Comparison of ENCODE assay signal across 11 cellular contexts in the genomic region with DNA sequence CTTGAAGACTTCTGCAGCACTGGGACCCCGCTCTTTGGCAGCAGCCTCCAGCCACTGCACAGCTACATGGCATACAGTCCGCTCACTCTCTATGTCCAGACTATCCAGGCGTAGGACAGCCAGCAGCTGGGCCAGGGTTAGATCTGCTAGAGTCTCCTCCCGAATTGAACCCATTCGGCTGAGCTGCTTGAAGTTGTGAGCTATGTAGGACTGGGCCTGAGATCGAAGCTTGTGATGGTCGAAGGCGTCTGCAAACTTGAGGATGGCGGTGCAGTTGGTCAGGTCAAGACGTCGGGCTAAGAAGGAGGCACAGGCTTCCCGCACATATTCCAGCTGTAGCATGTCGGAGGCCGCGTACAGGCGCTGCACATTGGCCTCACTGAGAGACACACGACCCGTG. TPM values are rescaled to one million over a fixed set of nuclear protein-coding genes. Genes with fewer than 3 reads are reported as not detected.
DNase-seq lines count a peak whose midpoint lies in the region; ATAC-seq, FAIRE-seq and TF ChIP-seq lines count a peak whose summit lies in the region.
"Had no signal": no experiment of that assay in that cellular context is flagged by ENCODE, and none has a peak within 500 bp of the region (broad histone marks: within the 10 kb centered on the region; RNA-seq: fewer than 3 reads in every experiment).

No MANE protein-coding gene starts in this region.

- H3K27ac ChIP-seq in GM12878 (ENCODE audit: control insufficient read depth, insufficient read depth) = no peak overlapping the region
- no peak overlapping the region for H3K27ac ChIP-seq in mesodermal cell (ENCODE audit: low read depth, low read length, severe bottlenecking)
- H3K27ac ChIP-seq in transverse colon = peak overlapping the region; percentile 86 to 92 (median 88)

- no peak overlapping the region for H3K9ac ChIP-seq in GM12878 (ENCODE audit: control insufficient read depth, insufficient read depth, low read length)

- H3K4me2 ChIP-seq in GM12878 (ENCODE audit: control insufficient read depth, insufficient read depth) = peak overlapping the region; percentile 64

- 98% methylated on average over 18 of the region's 18 CpGs for WGBS in GM12878 (ENCODE audit: insufficient coverage, insufficient replicate concordance, low lambda C conversion rate, missing lambda C conversion rate)
- WGBS in mesodermal cell (ENCODE audit: insufficient coverage in 2 of 2), 2 experiments = 95 to 99% methylated on average over 15 to 18 of the region's 18 CpGs
- WGBS in transverse colon (ENCODE audit: low coverage in 1 of 2), 2 donors = 99% methylated on average over 18 of the region's 18 CpGs; no CpG with 5 or more reads in 1 of the 2 donors

- no peak for ATAC-seq in Right ventricle myocardium superior (ENCODE audit: poor library complexity)
- no peak for ATAC-seq in GM12878
- no peak for ATAC-seq in HG02798 (IDR thresholded peaks at IDR 0.05; ENCODE audit: poor library complexity, unreplicated experiment)
- ATAC-seq in HG03045 (IDR thresholded peaks at IDR 0.05; ENCODE audit: unreplicated experiment) = no peak

- H3K27me3 ChIP-seq in GM12878 (replicated peaks in 1 of 2; ENCODE audit: control insufficient read depth in 2 of 2, insufficient read depth in 2 of 2, low read length in 1 of 2) (no peaks in the 10 kb centered on the region), transverse colon (no peaks in the 10 kb centered on the region)

- H3K79me2 ChIP-seq in GM12878 (ENCODE audit: control insufficient read depth, insufficient read depth, low read length) = peaks cover 8% of the 10 kb centered on the region

- TF ChIP-seq RAD21 in GM12878 (IDR thresholded peaks at IDR 0.05; ENCODE audit: insufficient read depth, low read depth, low read length) = no peak

- in situ Hi-C loops in GM12878 (cut with MboI) (loop anchor here (5.0 kb wide), 1 partner anchor 61 kb away; a partner anchor contains a TSS), transverse colon (cut with MboI; ENCODE audit: low pct_ligation_motif_present in 1 of 4, low pct_unique_long_range_greater_than_20kb in 1 of 4, low sequenced_read_pairs in 3 of 4) (loop anchor here in 2 of 4 donors (10.0 kb wide), 1 partner anchor 59 kb away; a partner anchor contains a TSS)

- H3K9me3 ChIP-seq in GM12878 (replicated peaks; ENCODE audit: control insufficient read depth, insufficient read depth, low read length) (no peaks in the 10 kb centered on the region), mesodermal cell (ENCODE audit: control insufficient read depth, low read length) (no peaks in the 10 kb centered on the region), transverse colon (no peaks in the 10 kb centered on the region)

- CTCF ChIA-PET in GM12878 (lab: Yijun Ruan, JAX) = no interaction called here

- TF ChIP-seq EP300 in GM12878 (IDR thresholded peaks at IDR 0.05; ENCODE audit: borderline replicate concordance in 1 of 2, control insufficient read depth in 1 of 2, low read depth in 2 of 2, low read length in 2 of 2) (no peak), transverse colon (IDR thresholded peaks at IDR 0.05; ENCODE audit: low read depth) (no peak)

- H3K4me1 ChIP-seq in GM12878 (ENCODE audit: control insufficient read depth, insufficient read depth, low read length) = peaks cover under 1% of the 10 kb centered on the region
- H3K4me1 ChIP-seq in mesodermal cell (ENCODE audit: control insufficient read depth, insufficient read depth, low read length, poor library complexity, severe bottlenecking) = no peaks in the 10 kb centered on the region
- H3K4me1 ChIP-seq in transverse colon = peaks cover 7 to 22% (median 10%) of the 10 kb centered on the region in 4 donors

- FAIRE-seq in GM12878 (lab: Jason Lieb, UNC) = no peak
- FAIRE-seq: D721Med, islet of Langerhans had no signal

- H4K20me1 ChIP-seq in GM12878 (ENCODE audit: control insufficient read depth, insufficient read depth) = no peaks in the 10 kb centered on the region

- no peak for TF ChIP-seq POLR2A in GM12878 (IDR thresholded peaks at IDR 0.05; ENCODE audit: low read depth, low read length)
- no peak for TF ChIP-seq POLR2A in transverse colon (IDR thresholded peaks at IDR 0.05)

- DNase-seq in Right ventricle myocardium superior (peak; percentile 37), cardiac septum (ENCODE audit: low spot score) (no peak), GM12878 (ENCODE audit: low read depth, low spot score) (no peak), transverse colon (no peak), cerebellar nuclear complex (lab: John Stamatoyannopoulos, UW) (no peak)
- DNase-seq: H7 had no signal

- intact Hi-C loops in Right ventricle myocardium superior (cut with DNase I) (loop anchor here (5.0 kb wide), 1 partner anchor 61 kb away; a partner anchor contains a TSS), cardiac septum (cut with DNase I) (no loop called here), GM12878 (cut with micrococcal nuclease; ENCODE audit: unreplicated experiment) (no loop called here), transverse colon (cut with DNase I; ENCODE audit: low total_unique reads) (no loop called here)

- H3K4me3 ChIP-seq in GM12878 (peak overlapping the region; percentile 86; the same call in 1 of the 2 replicates), mesodermal cell (ENCODE audit: extremely low read depth, insufficient read depth, low read length, poor library complexity, severe bottlenecking) (peak overlapping the region; percentile 39), transverse colon (peak overlapping the region in 3 of 4 donors; percentile 54 to 84 (median 64))

- SMC1A ChIA-PET in GM12878 (lab: Charles Lee; ENCODE audit: uncharacterized antibody, unreplicated experiment) = no interaction called here

- RAD21 ChIA-PET in GM12878 (lab: Charles Lee; ENCODE audit: unreplicated experiment) = no interaction called here

- TF ChIP-seq CTCF in GM12878 (IDR thresholded peaks at IDR 0.05 in 2 of 3, conservative IDR thresholded peaks at IDR 0.05 in 1 of 3; ENCODE audit: control insufficient read depth in 2 of 3, extremely low read depth in 1 of 3, insufficient read depth in 1 of 3, low read depth in 3 of 3, low read length in 3 of 3) (no peak), transverse colon (IDR thresholded peaks at IDR 0.05) (no peak)

- POLR2A ChIA-PET in GM12878 (lab: Charles Lee) = no interaction called here

- no peak overlapping the region for H2AFZ ChIP-seq in GM12878 (ENCODE audit: control insufficient read depth, low read depth, low read length)

- BruUV-seq in GM12878 (replicated peaks; lab: Mats Ljungman, UMichigan) = no TSS peak

- H3K36me3 ChIP-seq in GM12878 (ENCODE audit: control insufficient read depth in 2 of 2, insufficient read depth in 2 of 2, low read length in 1 of 2) = no peaks in the 10 kb centered on the region
- peaks cover 4% of the 10 kb centered on the region for H3K36me3 ChIP-seq in mesodermal cell (ENCODE audit: control insufficient read depth, insufficient read depth, low read length)
- H3K36me3 ChIP-seq in transverse colon = peaks cover 0 to 2% (median 0%) of the 10 kb centered on the region in 4 donors

TF ChIP-seq in GM12878, 131 proteins besides CTCF, POLR2A, EP300 and RAD21 (continues in another document):
- TF ChIP-seq ZNF384 (IDR thresholded peaks at IDR 0.05; ENCODE audit: borderline replicate concordance, low read depth, low read length) (no peak), ZNF217 (IDR thresholded peaks at IDR 0.05) (no peak), ASH2L (IDR thresholded peaks at IDR 0.05; ENCODE audit: borderline replicate concordance, low read depth) (no peak), CHD1 (IDR thresholded peaks at IDR 0.05; ENCODE audit: low read depth, low read length) (no peak), CREB1 (IDR thresholded peaks at IDR 0.05; ENCODE audit: low read depth) (no peak), SREBF1 (IDR thresholded peaks at IDR 0.05; ENCODE audit: low read length) (no peak), NR2C1 (IDR thresholded peaks at IDR 0.05) (no peak), EGR1 (IDR thresholded peaks at IDR 0.05; ENCODE audit: borderline replicate concordance in 1 of 2, low read depth in 2 of 2, low read length in 2 of 2) (no peak), FOXM1 (IDR thresholded peaks at IDR 0.05; ENCODE audit: low read depth, low read length) (no peak), BRCA1 (IDR thresholded peaks at IDR 0.05; ENCODE audit: low read depth, low read length) (no peak), SMAD1 (IDR thresholded peaks at IDR 0.05; ENCODE audit: low read depth, partially characterized antibody) (no peak), CHD4 (IDR thresholded peaks at IDR 0.05) (no peak), ZSCAN29 (IDR thresholded peaks at IDR 0.05) (no peak), SIN3A (IDR thresholded peaks at IDR 0.05; ENCODE audit: low read depth, low read length) (no peak)
- TF ChIP-seq, protein P1, sequence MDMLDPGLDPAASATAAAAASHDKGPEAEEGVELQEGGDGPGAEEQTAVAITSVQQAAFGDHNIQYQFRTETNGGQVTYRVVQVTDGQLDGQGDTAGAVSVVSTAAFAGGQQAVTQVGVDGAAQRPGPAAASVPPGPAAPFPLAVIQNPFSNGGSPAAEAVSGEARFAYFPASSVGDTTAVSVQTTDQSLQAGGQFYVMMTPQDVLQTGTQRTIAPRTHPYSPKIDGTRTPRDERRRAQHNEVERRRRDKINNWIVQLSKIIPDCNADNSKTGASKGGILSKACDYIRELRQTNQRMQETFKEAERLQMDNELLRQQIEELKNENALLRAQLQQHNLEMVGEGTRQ (IDR thresholded peaks at IDR 0.05; ENCODE audit: borderline replicate concordance, low read depth, low read length) = no peak

RNA-seq across cellular contexts. Expression of a gene that starts 0.9 kb away (rescaled TPM):
- total RNA-seq in Right ventricle myocardium superior (5.9 TPM), cardiac septum (5.0 TPM), GM12878 (2014; rRNA removed) (5.1 and 5.5 TPM in 2 replicates), GM12878 (2014; rRNA removed; fragmentation: Illumina TruSeq; extraction: Trizol) (3.6 and 4.1 TPM in 2 replicates), GM12878 (2021) (4.6 and 5.1 TPM in 2 replicates), transverse colon (1 to 10 TPM in 3 of 4 donors, under 1 TPM in 1; 0.75 to 7.6 (median 4.2) TPM)
- total RNA-seq in GM12878 (2013; cell fraction: nucleolus; rRNA removed) = 8.0 and 9.6 TPM in 2 replicates
- 1.7 TPM for polyA plus RNA-seq in GM12878 (2011; ENCODE audit: low read depth)
- polyA plus RNA-seq in GM12878 (2011; rRNA removed) (5.6 and 6.2 TPM in 2 replicates), GM12878 (2014; fragmentation: Illumina TruSeq; extraction: Trizol) (3.4 and 4.2 TPM in 2 replicates), GM12878 (2014; fragmentation: Nextera tagmentation; extraction: Ambion mirVana) (1 to 10 TPM; 1.8 to 2.8 TPM), GM12878 (2014; rRNA removed) (2.8 and 3.0 TPM in 2 replicates), GM12878 (2016; fragmentation: Nextera tagmentation; extraction: Ambion mirVana) (1 to 10 TPM; 4.9 to 6.0 TPM)
- polyA plus RNA-seq in GM12878 (2011; cell fraction: cytosol; rRNA removed) = 4.2 and 4.6 TPM in 2 replicates
- polyA plus RNA-seq in GM12878 (2011; cell fraction: nucleus; rRNA removed) = 4.3 and 4.4 TPM in 2 replicates
- polyA plus RNA-seq in GM12878 (2012) = 2.5 and 3.7 TPM in 2 replicates
- polyA minus RNA-seq in GM12878 (2011; rRNA and poly(A)+ RNA removed) = 13.7 and 13.8 TPM in 2 replicates
- 3.6 and 4.4 TPM in 2 replicates for polyA minus RNA-seq in GM12878 (2011; cell fraction: cytosol; rRNA and poly(A)+ RNA removed)
- polyA minus RNA-seq in GM12878 (2011; cell fraction: nucleus; rRNA and poly(A)+ RNA removed) = 10.2 and 14.4 TPM in 2 replicates
- 5.8 TPM for polyA plus RNA-seq in mesodermal cell (2013, experiment 1 of 2)
- 5.5 TPM for polyA plus RNA-seq in mesodermal cell (2013, experiment 2 of 2)

Comparison
In these comparisons a context has a peak if more than half of its experiments do, and no peak if none do; other contexts are left out.
1. H3K27ac ChIP-seq: peak in transverse colon (4 of 4); none in GM12878 (single experiment) and mesodermal cell (single experiment).
2. Peak in every context shown above with its lines, with median percentiles within 50 percentile points of each other: H3K4me3 ChIP-seq.